In genomic region chr3:76864375-76864774, GRCh38 we compare ENCODE assay signal across 8 cellular contexts.
"Had no signal": no experiment of that assay in that cellular context is flagged by ENCODE, and none has a peak within 500 bp of the region (broad histone marks: within the 10 kb centered on the region; RNA-seq: fewer than 3 reads in every experiment).

No MANE protein-coding gene starts in this region.

- H3K4me3 ChIP-seq: GM23248, GM23338, HAP-1 had no signal

- DNase-seq: GM23248, GOT3, H7, H9, HCEC 1CT, HFFc6 had no signal

- H3K9me3 ChIP-seq: HAP-1 had no signal

- H3K9ac ChIP-seq: GM23248 had no signal

- H2AFZ ChIP-seq: GM23248, GM23338 had no signal

- H3K4me2 ChIP-seq: GM23338 had no signal

- H3K36me3 ChIP-seq: HAP-1 had no signal

- H3K27ac ChIP-seq: GM23248 had no signal
